Comparison of ENCODE assay signal across 9 cellular contexts in the genomic region with DNA sequence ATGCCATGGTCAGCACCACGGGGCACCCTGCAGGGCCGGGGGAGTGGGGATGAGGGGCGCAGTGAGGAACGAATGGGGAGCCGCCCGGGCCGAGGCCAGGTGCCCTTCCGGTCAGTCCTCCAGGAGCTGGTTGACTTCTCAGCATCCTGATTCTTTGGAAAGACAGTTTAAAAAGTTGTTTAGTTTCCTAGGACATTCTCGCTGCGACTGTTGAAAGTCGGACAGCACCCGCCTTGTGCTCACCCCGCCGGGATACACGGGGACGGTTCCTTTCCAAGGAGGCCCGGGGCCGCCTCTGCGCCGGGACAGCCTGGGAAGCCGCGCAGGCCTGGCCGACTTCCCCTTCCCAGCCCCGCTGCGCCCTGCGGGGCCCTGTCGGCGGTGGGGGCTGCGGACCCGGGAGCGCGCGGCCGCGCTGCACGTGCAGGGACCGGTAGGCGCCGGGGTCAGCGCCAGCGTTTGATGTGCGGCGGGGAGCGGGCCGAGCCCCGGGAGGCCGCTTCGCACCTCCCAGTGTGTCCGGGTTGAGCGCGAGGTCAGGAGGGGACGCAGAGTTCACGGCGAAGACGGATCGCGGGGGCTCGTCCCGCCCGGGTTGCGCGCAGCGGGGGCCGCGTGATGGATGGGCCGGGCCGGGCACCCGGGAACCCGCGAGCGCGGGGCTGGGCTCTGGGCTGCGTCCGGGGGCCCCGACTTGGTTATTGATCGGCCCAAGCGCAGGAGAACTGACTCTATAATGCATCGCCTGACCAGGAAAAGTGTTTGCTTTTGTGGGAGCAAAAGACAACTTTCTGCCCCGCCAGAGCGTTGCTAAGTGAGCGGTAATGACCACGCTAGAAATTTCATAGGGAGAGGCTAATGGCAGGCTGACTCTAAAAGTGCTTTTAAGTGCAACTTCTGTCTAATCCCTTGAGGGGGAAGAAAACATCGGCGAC.
DNase-seq lines count a peak whose midpoint lies in the region; ATAC-seq lines count a peak whose summit lies in the region.
"Had no signal": no experiment of that assay in that cellular context is flagged by ENCODE, and none has a peak within 500 bp of the region (broad histone marks: within the 10 kb centered on the region; RNA-seq: fewer than 3 reads in every experiment).

No MANE protein-coding gene starts in this region.

- DNase-seq in DMS53 (lab: John Stamatoyannopoulos, UW), result peak; percentile 45
- DNase-seq in DMS53 treated with DMSO at 0.1 percent for 48 hours (lab: John Stamatoyannopoulos, UW; ENCODE audit: unreplicated experiment), result no peak
- DNase-seq in central memory CD8-positive, alpha-beta T cell (ENCODE audit: low spot score in 2 of 2), result no peak
- DNase-seq in stimulated activated naive CD8-positive, alpha-beta T cell treated with anti-CD3 and anti-CD28 coated beads, Interleukin-15, Interleukin-2, amounts not matched to agents 100 U/mL and 50 U/mL, for 24 hours, result peak; percentile 17
- DNase-seq in HUDEP-2 (lab: John Stamatoyannopoulos, UW; ENCODE audit: unreplicated experiment in 76 of 76), result no peak
- no peak for DNase-seq in NCI-H446 treated with DMSO at 0.1 percent for 48 hours (lab: John Stamatoyannopoulos, UW)
- no peak for DNase-seq in NCI-H1105 (lab: John Stamatoyannopoulos, UW)

- H3K4me3 Mint-ChIP-seq in central memory CD8-positive, alpha-beta T cell, result peak overlapping the region; percentile 38

- no peaks in the 10 kb centered on the region for H3K27me3 ChIP-seq in layer of hippocampus (ENCODE audit: control insufficient read depth, insufficient read depth, low read length)

- no peaks in the 10 kb centered on the region for H3K36me3 Mint-ChIP-seq in central memory CD8-positive, alpha-beta T cell (ENCODE audit: insufficient read depth)

- peaks cover 6% of the 10 kb centered on the region for H3K9me3 Mint-ChIP-seq in central memory CD8-positive, alpha-beta T cell

- peak overlapping the region; percentile 38 for H3K27ac ChIP-seq in layer of hippocampus (ENCODE audit: low read depth, low read length)
- H3K27ac ChIP-seq: KMS-11 had no signal

- H3K27me3 Mint-ChIP-seq in central memory CD8-positive, alpha-beta T cell, result peaks cover 86% of the 10 kb centered on the region

- no peak overlapping the region for H3K27ac Mint-ChIP-seq in central memory CD8-positive, alpha-beta T cell (ENCODE audit: low read depth)

- H3K4me1 Mint-ChIP-seq in central memory CD8-positive, alpha-beta T cell, result no peaks in the 10 kb centered on the region

- ATAC-seq in central memory CD8-positive, alpha-beta T cell (replicated peaks; ENCODE audit: extremely low read depth, poor library complexity, severe bottlenecking), result no peak
- peak; percentile 49 for ATAC-seq in stimulated activated naive CD8-positive, alpha-beta T cell treated with anti-CD3 and anti-CD28 coated beads, Interleukin-15, Interleukin-2, amounts not matched to agents 100 U/mL and 50 U/mL, for 24 hours

Comparison
In these comparisons a context has a peak if more than half of its experiments do, and no peak if none do; other contexts are left out.
1. DNase-seq: peak in DMS53 (single experiment) and stimulated activated naive CD8-positive, alpha-beta T cell treated with anti-CD3 and anti-CD28 coated beads, Interleukin-15, Interleukin-2, amounts not matched to agents 100 U/mL and 50 U/mL, for 24 hours (single experiment); none in DMS53 treated with DMSO at 0.1 percent for 48 hours (single experiment), central memory CD8-positive, alpha-beta T cell (0 of 2), HUDEP-2 (0 of 76), NCI-H446 treated with DMSO at 0.1 percent for 48 hours (single experiment) and NCI-H1105 (single experiment).